8 cellular contexts compared by ENCODE assay signal in the genomic region with DNA sequence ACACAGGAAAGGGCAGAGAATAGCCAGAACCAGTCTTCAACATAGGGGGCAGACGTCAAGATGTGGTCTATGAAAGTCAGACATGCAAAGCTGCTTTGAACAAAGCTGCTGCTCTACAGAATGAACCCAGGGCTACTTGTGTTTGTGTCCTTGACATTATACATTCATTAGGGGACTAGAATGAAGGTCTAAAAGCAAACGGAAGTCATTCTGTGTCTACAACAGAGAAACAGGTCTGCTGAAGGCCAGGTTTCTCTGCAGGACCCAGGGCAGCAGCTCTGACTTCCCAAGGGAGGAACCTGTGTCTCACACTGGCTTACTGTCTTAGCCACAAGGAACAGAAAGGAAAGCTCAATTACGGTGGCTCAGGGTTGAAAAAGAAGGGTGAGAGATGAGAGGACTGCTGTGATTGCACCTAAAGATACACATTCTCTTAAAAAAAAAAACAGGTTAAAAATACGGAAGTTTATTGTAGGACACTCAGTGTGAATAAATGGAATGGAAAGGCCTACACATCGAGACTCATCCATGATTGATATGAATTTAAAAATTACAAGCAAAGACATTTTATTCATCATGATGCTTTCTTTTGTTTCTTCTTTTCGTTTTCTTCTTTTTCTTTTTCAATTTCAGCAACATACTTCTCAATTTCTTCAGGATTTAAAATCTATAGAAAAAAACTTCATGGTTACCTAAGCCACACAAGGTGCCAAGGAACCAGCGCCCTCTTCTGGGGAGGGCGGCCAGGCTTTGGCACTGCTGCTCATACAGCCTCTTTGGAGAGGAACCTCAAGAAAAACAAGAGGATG. TPM values are rescaled to one million over a fixed set of nuclear protein-coding genes. Genes with fewer than 3 reads are reported as not detected.
DNase-seq lines count a peak whose midpoint lies in the region; ATAC-seq and TF ChIP-seq lines count a peak whose summit lies in the region.

No MANE protein-coding gene starts in this region.

- intact Hi-C loops in activated CD4-positive, alpha-beta memory T cell treated with anti-CD3 and anti-CD28 coated beads for 36 hours (cut with micrococcal nuclease) = loop anchor here (1.0 kb wide), 2 partner anchors 70 to 126 kb away; no protein-coding TSS in a partner anchor
- intact Hi-C loops in dorsolateral prefrontal cortex (cut with DNase I) = loop anchor here in 1 of 2 donors (5.0 kb wide), 1 partner anchor 124 kb away; no protein-coding TSS in a partner anchor
- intact Hi-C loops in tibial artery (cut with DNase I; ENCODE audit: low total_unique reads) = loop anchor here (5.0 kb wide), 2 partner anchors 109 to 124 kb away; no protein-coding TSS in a partner anchor

- peaks cover 59% of the 10 kb centered on the region for H3K36me3 Mint-ChIP-seq in activated CD4-positive, alpha-beta memory T cell treated with anti-CD3 and anti-CD28 coated beads for 36 hours
- H3K36me3 Mint-ChIP-seq in mesothelial cell of epicardium = peaks cover 33% of the 10 kb centered on the region

- peak; percentile 74 for TF ChIP-seq CTCF in GM20000 (IDR thresholded peaks at IDR 0.05; ENCODE audit: extremely low read depth, missing control alignments)
- TF ChIP-seq CTCF in dorsolateral prefrontal cortex (IDR thresholded peaks at IDR 0.05 in 54 of 56, conservative IDR thresholded peaks at IDR 0.05 in 2 of 56; ENCODE audit: low read depth in 1 of 56, partially characterized antibody in 56 of 56) = peak; percentile 56 to 82 (median 71)
- TF ChIP-seq CTCF in mesothelial cell of epicardium (IDR thresholded peaks at IDR 0.05; ENCODE audit: unreplicated experiment) = peak; percentile 63
- peak; percentile 66 to 74 for TF ChIP-seq CTCF in tibial artery (IDR thresholded peaks at IDR 0.05)

- no peak overlapping the region for H3K4me3 Mint-ChIP-seq in activated CD4-positive, alpha-beta memory T cell treated with anti-CD3 and anti-CD28 coated beads for 36 hours
- no peak overlapping the region for H3K4me3 Mint-ChIP-seq in mesothelial cell of epicardium

- H3K27ac Mint-ChIP-seq in activated CD4-positive, alpha-beta memory T cell treated with anti-CD3 and anti-CD28 coated beads for 36 hours = peak overlapping the region; percentile 32
- peak overlapping the region; percentile 60 for H3K27ac Mint-ChIP-seq in mesothelial cell of epicardium

- H3K9me3 ChIP-seq in tibial artery = no peaks in the 10 kb centered on the region

- peaks cover under 1 to 17% (median 12%) of the 10 kb centered on the region in 4 donors for H3K4me1 ChIP-seq in tibial artery

- POLR2A ChIA-PET in activated CD4-positive, alpha-beta memory T cell treated with anti-CD3 and anti-CD28 coated beads for 36 hours (lab: Charles Lee) = interaction anchor here (1.0 to 2.0 kb wide), 2 partner anchors 10 to 12 kb away, joined by 5 to 7 read pairs; no protein-coding TSS in a partner anchor

- no peak for ATAC-seq in GM19351 (IDR thresholded peaks at IDR 0.05; ENCODE audit: unreplicated experiment)

- peak; percentile 57 to 72 for DNase-seq in AML-193 (lab: John Stamatoyannopoulos, UW)
- DNase-seq in GM20000 (ENCODE audit: low spot score) = peak; percentile 71
- DNase-seq in NCI-H69 (lab: John Stamatoyannopoulos, UW) = peak; percentile 36
- DNase-seq in activated CD4-positive, alpha-beta memory T cell treated with anti-CD3 and anti-CD28 coated beads for 36 hours = peak; percentile 76
- DNase-seq in dorsolateral prefrontal cortex = peak in 8 of 10 donors; percentile 56 to 77 (median 70)
- DNase-seq in mesothelial cell of epicardium (ENCODE audit: low spot score in 2 of 2, unreplicated experiment in 2 of 2) = peak in 1 of 2 experiments; percentile 65
- DNase-seq in tibial artery = peak; percentile 70 to 81

- no peaks in the 10 kb centered on the region for H3K27me3 ChIP-seq in dorsolateral prefrontal cortex
- no peaks in the 10 kb centered on the region for H3K27me3 ChIP-seq in tibial artery

- CTCF ChIA-PET in activated CD4-positive, alpha-beta memory T cell treated with anti-CD3 and anti-CD28 coated beads for 36 hours (lab: Charles Lee) = interaction anchor here (0.8 to 2.2 kb wide), 8 partner anchors 10 to 131 kb away, joined by 3 to 22 read pairs (median 4); partner anchors contain the start of gene LSM14B

- H3K27ac ChIP-seq in dorsolateral prefrontal cortex = peak overlapping the region in 1 of 59 donors; percentile 63
- no peak overlapping the region for H3K27ac ChIP-seq in tibial artery

- no peaks in the 10 kb centered on the region for H3K27me3 Mint-ChIP-seq in activated CD4-positive, alpha-beta memory T cell treated with anti-CD3 and anti-CD28 coated beads for 36 hours
- no peaks in the 10 kb centered on the region for H3K27me3 Mint-ChIP-seq in mesothelial cell of epicardium (ENCODE audit: low read depth)

- H3K4me3 ChIP-seq in dorsolateral prefrontal cortex (no peak overlapping the region), tibial artery (no peak overlapping the region)

- peaks cover 49% of the 10 kb centered on the region for H3K4me1 Mint-ChIP-seq in activated CD4-positive, alpha-beta memory T cell treated with anti-CD3 and anti-CD28 coated beads for 36 hours (ENCODE audit: low read depth)
- peaks cover 13% of the 10 kb centered on the region for H3K4me1 Mint-ChIP-seq in mesothelial cell of epicardium

- peaks cover 44 to 94% (median 88%) of the 10 kb centered on the region in 3 donors for H3K36me3 ChIP-seq in tibial artery

- H3K9me3 Mint-ChIP-seq in activated CD4-positive, alpha-beta memory T cell treated with anti-CD3 and anti-CD28 coated beads for 36 hours = no peaks in the 10 kb centered on the region
- H3K9me3 Mint-ChIP-seq in mesothelial cell of epicardium = no peaks in the 10 kb centered on the region

RNA-seq across cellular contexts. Expression of gene PSMA7, which starts 6.7 kb away (rescaled TPM):
- total RNA-seq in activated CD4-positive, alpha-beta memory T cell treated with anti-CD3 and anti-CD28 coated beads for 36 hours = 100 to 1,000 TPM; 301 to 316 TPM
- 100 to 1,000 TPM in 114 of 120 experiments, 10 to 100 TPM in 6; 92.8 to 154 (median 124) TPM for total RNA-seq in dorsolateral prefrontal cortex
- 195 to 210 TPM (median 201 TPM) in 3 replicates for total RNA-seq in mesothelial cell of epicardium

RNA-seq across cellular contexts. Expression of gene SS18L1, which starts 7.1 kb away (rescaled TPM):
- 10 to 100 TPM; 13.7 to 15.2 TPM for total RNA-seq in activated CD4-positive, alpha-beta memory T cell treated with anti-CD3 and anti-CD28 coated beads for 36 hours
- total RNA-seq in dorsolateral prefrontal cortex (10 to 100 TPM; 23.7 to 55.2 (median 35.7) TPM), mesothelial cell of epicardium (26.2 to 30.6 TPM (median 27.5 TPM) in 3 replicates)

RNA-seq across cellular contexts. Expression of gene LSM14B, which starts 14.2 kb away (rescaled TPM):
- total RNA-seq in activated CD4-positive, alpha-beta memory T cell treated with anti-CD3 and anti-CD28 coated beads for 36 hours = 10 to 100 TPM; 33.4 to 35.1 TPM
- 10 to 100 TPM; 50.8 to 92.9 (median 73.1) TPM for total RNA-seq in dorsolateral prefrontal cortex
- total RNA-seq in mesothelial cell of epicardium = 60.3 to 64.3 TPM (median 63.9 TPM) in 3 replicates

RNA-seq across cellular contexts. Expression of gene MTG2, which starts 46.3 kb away (rescaled TPM):
- total RNA-seq in activated CD4-positive, alpha-beta memory T cell treated with anti-CD3 and anti-CD28 coated beads for 36 hours = 10 to 100 TPM; 31.4 to 32.5 TPM
- total RNA-seq in dorsolateral prefrontal cortex = 10 to 100 TPM; 29.6 to 57.5 (median 39.1) TPM
- total RNA-seq in mesothelial cell of epicardium = 29.4 to 31.6 TPM (median 29.5 TPM) in 3 replicates
